ENCODE assay signal across 1 cellular context in the genomic region with DNA sequence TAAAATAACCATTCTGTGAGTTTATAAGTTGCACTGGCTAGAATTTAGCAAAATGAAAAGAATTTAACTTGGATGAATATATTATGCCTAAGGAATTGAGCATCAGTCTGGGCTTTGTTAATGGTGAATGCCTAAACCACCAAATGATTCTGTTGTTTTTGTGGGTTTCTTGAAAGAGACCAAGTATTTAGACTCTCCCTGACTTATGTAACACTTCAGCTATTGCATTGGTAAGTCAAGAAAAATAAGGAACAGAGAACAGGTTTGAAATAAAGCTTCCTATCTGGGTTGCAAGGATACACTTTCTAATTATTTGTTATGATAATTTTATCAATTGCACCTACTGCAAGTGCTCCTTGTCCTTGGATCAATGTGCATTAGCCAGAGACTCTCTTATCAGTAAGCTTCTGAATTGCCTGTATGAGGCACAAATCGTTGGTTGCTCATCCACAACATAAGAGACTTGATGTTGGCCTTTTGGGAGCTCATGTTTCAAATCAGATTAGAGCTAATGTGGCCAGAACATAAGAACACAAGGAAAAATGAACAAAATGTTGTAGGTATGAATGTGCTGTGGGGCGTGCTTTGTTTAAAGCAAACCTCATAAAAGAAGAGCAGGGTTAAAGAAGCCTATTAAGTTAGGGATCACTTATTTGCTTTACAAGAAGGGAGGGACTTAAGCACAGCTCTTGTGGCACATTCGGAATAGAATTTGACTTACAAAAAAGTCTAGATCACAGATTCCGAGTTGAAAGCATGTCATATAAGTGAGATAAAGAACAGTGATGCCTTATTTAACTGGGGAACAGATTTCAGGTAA.
A peak's percentile ranks its signal among the peaks of the same experiment; 100 is the strongest.
TF ChIP-seq lines count a peak whose summit lies in the region.

No MANE protein-coding gene starts in this region.

TF ChIP-seq in GM12878, 131 proteins besides CTCF, POLR2A, EP300 and RAD21 (continued from another document):
- TF ChIP-seq, protein P1, sequence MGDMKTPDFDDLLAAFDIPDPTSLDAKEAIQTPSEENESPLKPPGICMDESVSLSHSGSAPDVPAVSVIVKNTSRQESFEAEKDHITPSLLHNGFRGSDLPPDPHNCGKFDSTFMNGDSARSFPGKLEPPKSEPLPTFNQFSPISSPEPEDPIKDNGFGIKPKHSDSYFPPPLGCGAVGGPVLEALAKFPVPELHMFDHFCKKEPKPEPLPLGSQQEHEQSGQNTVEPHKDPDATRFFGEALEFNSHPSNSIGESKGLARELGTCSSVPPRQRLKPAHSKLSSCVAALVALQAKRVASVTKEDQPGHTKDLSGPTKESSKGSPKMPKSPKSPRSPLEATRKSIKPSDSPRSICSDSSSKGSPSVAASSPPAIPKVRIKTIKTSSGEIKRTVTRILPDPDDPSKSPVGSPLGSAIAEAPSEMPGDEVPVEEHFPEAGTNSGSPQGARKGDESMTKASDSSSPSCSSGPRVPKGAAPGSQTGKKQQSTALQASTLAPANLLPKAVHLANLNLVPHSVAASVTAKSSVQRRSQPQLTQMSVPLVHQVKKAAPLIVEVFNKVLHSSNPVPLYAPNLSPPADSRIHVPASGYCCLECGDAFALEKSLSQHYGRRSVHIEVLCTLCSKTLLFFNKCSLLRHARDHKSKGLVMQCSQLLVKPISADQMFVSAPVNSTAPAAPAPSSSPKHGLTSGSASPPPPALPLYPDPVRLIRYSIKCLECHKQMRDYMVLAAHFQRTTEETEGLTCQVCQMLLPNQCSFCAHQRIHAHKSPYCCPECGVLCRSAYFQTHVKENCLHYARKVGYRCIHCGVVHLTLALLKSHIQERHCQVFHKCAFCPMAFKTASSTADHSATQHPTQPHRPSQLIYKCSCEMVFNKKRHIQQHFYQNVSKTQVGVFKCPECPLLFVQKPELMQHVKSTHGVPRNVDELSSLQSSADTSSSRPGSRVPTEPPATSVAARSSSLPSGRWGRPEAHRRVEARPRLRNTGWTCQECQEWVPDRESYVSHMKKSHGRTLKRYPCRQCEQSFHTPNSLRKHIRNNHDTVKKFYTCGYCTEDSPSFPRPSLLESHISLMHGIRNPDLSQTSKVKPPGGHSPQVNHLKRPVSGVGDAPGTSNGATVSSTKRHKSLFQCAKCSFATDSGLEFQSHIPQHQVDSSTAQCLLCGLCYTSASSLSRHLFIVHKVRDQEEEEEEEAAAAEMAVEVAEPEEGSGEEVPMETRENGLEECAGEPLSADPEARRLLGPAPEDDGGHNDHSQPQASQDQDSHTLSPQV (IDR thresholded peaks at IDR 0.05), result no peak
- TF ChIP-seq IKZF2 (IDR thresholded peaks at IDR 0.05) (peak in 1 of 2 experiments; percentile 44; a peak in 1 of 4 replicates), POLR2AphosphoS2 (IDR thresholded peaks at IDR 0.05; ENCODE audit: low read depth, low read length) (no peak), RUNX3 (IDR thresholded peaks at IDR 0.05; ENCODE audit: low read length) (peak; percentile 48; the same call in 1 of the 2 replicates), RBBP5 (conservative IDR thresholded peaks at IDR 0.05) (no peak), ZNF622 (IDR thresholded peaks at IDR 0.05) (no peak), NFXL1 (IDR thresholded peaks at IDR 0.05; ENCODE audit: borderline replicate concordance) (no peak), ZNF274 (IDR thresholded peaks at IDR 0.05; ENCODE audit: insufficient read depth, insufficient read length) (no peak), POLR2AphosphoS5 (IDR thresholded peaks at IDR 0.05; ENCODE audit: low read length) (no peak), SMAD5 (IDR thresholded peaks at IDR 0.05; ENCODE audit: low read depth) (no peak)
- TF ChIP-seq, protein P2, sequence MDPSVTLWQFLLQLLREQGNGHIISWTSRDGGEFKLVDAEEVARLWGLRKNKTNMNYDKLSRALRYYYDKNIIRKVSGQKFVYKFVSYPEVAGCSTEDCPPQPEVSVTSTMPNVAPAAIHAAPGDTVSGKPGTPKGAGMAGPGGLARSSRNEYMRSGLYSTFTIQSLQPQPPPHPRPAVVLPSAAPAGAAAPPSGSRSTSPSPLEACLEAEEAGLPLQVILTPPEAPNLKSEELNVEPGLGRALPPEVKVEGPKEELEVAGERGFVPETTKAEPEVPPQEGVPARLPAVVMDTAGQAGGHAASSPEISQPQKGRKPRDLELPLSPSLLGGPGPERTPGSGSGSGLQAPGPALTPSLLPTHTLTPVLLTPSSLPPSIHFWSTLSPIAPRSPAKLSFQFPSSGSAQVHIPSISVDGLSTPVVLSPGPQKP (IDR thresholded peaks at IDR 0.05; ENCODE audit: low read depth, low read length), result no peak
- TF ChIP-seq, protein P3, sequence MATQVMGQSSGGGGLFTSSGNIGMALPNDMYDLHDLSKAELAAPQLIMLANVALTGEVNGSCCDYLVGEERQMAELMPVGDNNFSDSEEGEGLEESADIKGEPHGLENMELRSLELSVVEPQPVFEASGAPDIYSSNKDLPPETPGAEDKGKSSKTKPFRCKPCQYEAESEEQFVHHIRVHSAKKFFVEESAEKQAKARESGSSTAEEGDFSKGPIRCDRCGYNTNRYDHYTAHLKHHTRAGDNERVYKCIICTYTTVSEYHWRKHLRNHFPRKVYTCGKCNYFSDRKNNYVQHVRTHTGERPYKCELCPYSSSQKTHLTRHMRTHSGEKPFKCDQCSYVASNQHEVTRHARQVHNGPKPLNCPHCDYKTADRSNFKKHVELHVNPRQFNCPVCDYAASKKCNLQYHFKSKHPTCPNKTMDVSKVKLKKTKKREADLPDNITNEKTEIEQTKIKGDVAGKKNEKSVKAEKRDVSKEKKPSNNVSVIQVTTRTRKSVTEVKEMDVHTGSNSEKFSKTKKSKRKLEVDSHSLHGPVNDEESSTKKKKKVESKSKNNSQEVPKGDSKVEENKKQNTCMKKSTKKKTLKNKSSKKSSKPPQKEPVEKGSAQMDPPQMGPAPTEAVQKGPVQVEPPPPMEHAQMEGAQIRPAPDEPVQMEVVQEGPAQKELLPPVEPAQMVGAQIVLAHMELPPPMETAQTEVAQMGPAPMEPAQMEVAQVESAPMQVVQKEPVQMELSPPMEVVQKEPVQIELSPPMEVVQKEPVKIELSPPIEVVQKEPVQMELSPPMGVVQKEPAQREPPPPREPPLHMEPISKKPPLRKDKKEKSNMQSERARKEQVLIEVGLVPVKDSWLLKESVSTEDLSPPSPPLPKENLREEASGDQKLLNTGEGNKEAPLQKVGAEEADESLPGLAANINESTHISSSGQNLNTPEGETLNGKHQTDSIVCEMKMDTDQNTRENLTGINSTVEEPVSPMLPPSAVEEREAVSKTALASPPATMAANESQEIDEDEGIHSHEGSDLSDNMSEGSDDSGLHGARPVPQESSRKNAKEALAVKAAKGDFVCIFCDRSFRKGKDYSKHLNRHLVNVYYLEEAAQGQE (IDR thresholded peaks at IDR 0.05; ENCODE audit: low read depth, low read length), result no peak
- TF ChIP-seq, protein P4, sequence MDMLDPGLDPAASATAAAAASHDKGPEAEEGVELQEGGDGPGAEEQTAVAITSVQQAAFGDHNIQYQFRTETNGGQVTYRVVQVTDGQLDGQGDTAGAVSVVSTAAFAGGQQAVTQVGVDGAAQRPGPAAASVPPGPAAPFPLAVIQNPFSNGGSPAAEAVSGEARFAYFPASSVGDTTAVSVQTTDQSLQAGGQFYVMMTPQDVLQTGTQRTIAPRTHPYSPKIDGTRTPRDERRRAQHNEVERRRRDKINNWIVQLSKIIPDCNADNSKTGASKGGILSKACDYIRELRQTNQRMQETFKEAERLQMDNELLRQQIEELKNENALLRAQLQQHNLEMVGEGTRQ (IDR thresholded peaks at IDR 0.05; ENCODE audit: borderline replicate concordance, low read depth, low read length), result no peak
